9 cellular contexts compared by ENCODE assay signal in the genomic region with DNA sequence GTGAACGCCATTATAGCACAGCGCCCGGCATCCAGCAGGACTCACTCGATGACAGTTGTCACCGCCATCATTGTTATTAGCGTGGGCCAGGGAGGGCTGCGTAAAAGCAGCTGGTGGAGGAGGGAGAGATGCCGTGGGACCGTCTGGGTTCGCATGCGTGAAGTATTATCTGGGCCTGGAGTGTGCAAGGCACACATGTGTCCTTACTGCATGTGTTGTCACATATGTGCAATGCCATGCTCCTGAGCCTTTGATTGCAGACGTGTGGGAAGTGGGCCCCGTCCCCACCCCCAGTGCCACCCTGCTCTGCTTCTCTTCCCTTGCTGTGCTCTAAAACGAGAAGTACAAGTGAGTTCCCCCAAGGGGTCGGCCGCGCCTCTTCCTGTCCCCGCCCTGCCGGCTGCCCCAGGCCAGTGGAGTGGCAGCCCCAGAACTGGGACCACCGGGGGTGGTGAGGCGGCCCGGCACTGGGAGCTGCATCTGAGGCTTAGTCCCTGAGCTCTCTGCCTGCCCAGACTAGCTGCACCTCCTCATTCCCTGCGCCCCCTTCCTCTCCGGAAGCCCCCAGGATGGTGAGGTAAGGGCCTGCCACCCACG. TPM values are rescaled to one million over a fixed set of nuclear protein-coding genes. Genes with fewer than 3 reads are reported as not detected.
DNase-seq lines count a peak whose midpoint lies in the region; ATAC-seq and TF ChIP-seq lines count a peak whose summit lies in the region.
"Had no signal": no experiment of that assay in that cellular context is flagged by ENCODE, and none has a peak within 500 bp of the region (broad histone marks: within the 10 kb centered on the region; RNA-seq: fewer than 3 reads in every experiment).

A gene (plus strand): TSS at position 413 of the 597 bp plus-strand sequence. CDS start 157 bp downstream, at position 570.

- peak within 1 kb of the TSS; percentile 67 to 74 for H3K4me3 ChIP-seq in duodenal mucosa (ENCODE audit: low read depth in 1 of 2, low read length in 2 of 2)
- H3K4me3 ChIP-seq: SJSA1 had no signal

- peak within 1 kb of the TSS; percentile 93 for H3K27ac Mint-ChIP-seq in T-helper 2 cell treated with Interferon-gamma antibody and Interleukin-4, amounts not matched to agents 5 μg/mL and 100 μg/mL, for 36 hours
- H3K27ac Mint-ChIP-seq in neural crest cell (ENCODE audit: unreplicated experiment), result peak within 1 kb of the TSS; percentile 57

- H3K4me3 Mint-ChIP-seq in T-helper 2 cell treated with Interferon-gamma antibody and Interleukin-4, amounts not matched to agents 5 μg/mL and 100 μg/mL, for 36 hours, result peak within 1 kb of the TSS; percentile 98
- no peak within 1 kb of the TSS for H3K4me3 Mint-ChIP-seq in neural crest cell

- H3K36me3 Mint-ChIP-seq in T-helper 2 cell treated with Interferon-gamma antibody and Interleukin-4, amounts not matched to agents 5 μg/mL and 100 μg/mL, for 36 hours (ENCODE audit: low read depth), result peaks cover 49% of the 10 kb centered on the region
- H3K36me3 Mint-ChIP-seq in neural crest cell (ENCODE audit: low read depth), result peaks cover 4% of the 10 kb centered on the region

- no peaks in the 10 kb centered on the region for H3K9me3 ChIP-seq in duodenal mucosa (ENCODE audit: control insufficient read depth in 1 of 2, low read length in 2 of 2)
- H3K9me3 ChIP-seq: SJSA1 had no signal

- H3K9ac ChIP-seq in duodenal mucosa (ENCODE audit: low read depth in 1 of 2, low read length in 2 of 2), result peak within 1 kb of the TSS; percentile 53 to 69

- H3K36me3 ChIP-seq in duodenal mucosa (ENCODE audit: control insufficient read depth in 1 of 2, insufficient read depth in 2 of 2, low read length in 2 of 2), result peaks cover 7 to 12% of the 10 kb centered on the region in 2 donors

- H3K27ac ChIP-seq in duodenal mucosa (ENCODE audit: low read depth, low read length), result peak within 1 kb of the TSS; percentile 65
- H3K27ac ChIP-seq: SJSA1 had no signal

- H3K4me1 ChIP-seq in duodenal mucosa (ENCODE audit: control insufficient read depth in 1 of 2, insufficient read depth in 2 of 2, low read length in 2 of 2), result peaks cover 36 to 60% of the 10 kb centered on the region in 2 donors

- peaks cover 67% of the 10 kb centered on the region for H3K4me1 Mint-ChIP-seq in T-helper 2 cell treated with Interferon-gamma antibody and Interleukin-4, amounts not matched to agents 5 μg/mL and 100 μg/mL, for 36 hours (ENCODE audit: low read depth)
- peaks cover 25% of the 10 kb centered on the region for H3K4me1 Mint-ChIP-seq in neural crest cell

- no peak for DNase-seq in T-helper 2 cell treated with Interferon-gamma antibody and Interleukin-4, amounts not matched to agents 5 μg/mL and 100 μg/mL, for 36 hours (ENCODE audit: low spot score)
- DNase-seq in neural crest cell (ENCODE audit: low read depth, low spot score), result no peak
- DNase-seq in NCI-H226, result no peak
- DNase-seq in NCI-H2029 treated with DMSO at 0.1 percent for 48 hours (lab: John Stamatoyannopoulos, UW), result no peak
- no peak for DNase-seq in NCI-H1092 treated with DMSO at 0.1 percent for 48 hours (lab: John Stamatoyannopoulos, UW)

- TF ChIP-seq CTCF in neural crest cell (conservative IDR thresholded peaks at IDR 0.05), result no peak

- ATAC-seq in GM21529 (IDR thresholded peaks at IDR 0.05; ENCODE audit: unreplicated experiment) (peak; percentile 18), HG02588 (IDR thresholded peaks at IDR 0.05; ENCODE audit: unreplicated experiment) (no peak)

- H3K9me3 Mint-ChIP-seq in T-helper 2 cell treated with Interferon-gamma antibody and Interleukin-4, amounts not matched to agents 5 μg/mL and 100 μg/mL, for 36 hours, result no peaks in the 10 kb centered on the region
- H3K9me3 Mint-ChIP-seq in neural crest cell, result no peaks in the 10 kb centered on the region

- H3K27me3 ChIP-seq in duodenal mucosa (ENCODE audit: control insufficient read depth in 1 of 2, insufficient read depth in 2 of 2, low read length in 2 of 2), result no peaks in the 10 kb centered on the region
- H3K27me3 ChIP-seq: SJSA1 had no signal

- H3K27me3 Mint-ChIP-seq in T-helper 2 cell treated with Interferon-gamma antibody and Interleukin-4, amounts not matched to agents 5 μg/mL and 100 μg/mL, for 36 hours (ENCODE audit: low read depth), result no peaks in the 10 kb centered on the region
- H3K27me3 Mint-ChIP-seq in neural crest cell (ENCODE audit: low read depth), result peaks cover 4% of the 10 kb centered on the region

RNA-seq across cellular contexts. Expression of the gene that starts here (rescaled TPM):
- total RNA-seq in neural crest cell, result 0.73 and 1.1 TPM in 2 replicates
- total RNA-seq: SJSA1 had no signal
